In the genomic region with DNA sequence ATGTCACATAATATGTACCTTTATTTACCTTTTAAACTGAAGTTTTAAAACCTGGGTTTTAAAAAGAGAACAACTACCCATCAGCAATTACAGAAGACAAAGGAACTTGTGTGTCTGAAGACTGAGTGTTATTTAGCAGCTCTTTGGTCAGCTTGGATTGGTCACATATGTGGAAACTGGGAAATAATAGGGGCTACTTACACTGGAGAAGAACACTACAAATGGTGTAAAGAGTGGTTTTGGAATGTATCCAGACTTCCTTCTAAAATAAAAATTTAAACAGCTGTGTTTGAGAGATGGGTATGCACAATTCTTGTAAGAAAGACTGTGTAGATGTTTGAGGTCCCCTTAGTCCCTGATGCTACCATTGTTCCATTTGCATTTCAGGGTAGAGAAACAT, we compare ENCODE assay signal across 1 cellular context.
TF ChIP-seq lines count a peak whose summit lies in the region.

No MANE protein-coding gene starts in this region.

TF ChIP-seq in GM12878, 131 proteins besides CTCF, POLR2A, EP300 and RAD21:
- no peak for TF ChIP-seq BCLAF1 (IDR thresholded peaks at IDR 0.05)
- no peak for TF ChIP-seq PAX5 (IDR thresholded peaks at IDR 0.05; ENCODE audit: borderline replicate concordance, low read depth, low read length)
- no peak for TF ChIP-seq CHD2 (IDR thresholded peaks at IDR 0.05; ENCODE audit: borderline replicate concordance, low read depth, low read length)
- no peak for TF ChIP-seq EGR1 (IDR thresholded peaks at IDR 0.05; ENCODE audit: borderline replicate concordance in 1 of 2, low read depth in 2 of 2, low read length in 2 of 2)
- no peak for TF ChIP-seq ZZZ3 (IDR thresholded peaks at IDR 0.05; ENCODE audit: control insufficient read depth, insufficient read length, low read depth)
- no peak for TF ChIP-seq PBX3 (IDR thresholded peaks at IDR 0.05; ENCODE audit: insufficient replicate concordance, low read depth, low read length)
- no peak for TF ChIP-seq RBBP5 (conservative IDR thresholded peaks at IDR 0.05)
- TF ChIP-seq GATAD2B (conservative IDR thresholded peaks at IDR 0.05; ENCODE audit: low read depth), result no peak
- no peak for TF ChIP-seq SMAD1 (IDR thresholded peaks at IDR 0.05; ENCODE audit: low read depth, partially characterized antibody)
- TF ChIP-seq RAD51 (IDR thresholded peaks at IDR 0.05), result no peak
